26 cellular contexts compared by ENCODE assay signal in genomic region chr5:117955831-117956230, GRCh38.
"Had no signal": no experiment of that assay in that cellular context is flagged by ENCODE, and none has a peak within 500 bp of the region (broad histone marks: within the 10 kb centered on the region; RNA-seq: fewer than 3 reads in every experiment).

No MANE protein-coding gene starts in this region.

- H3K27me3 ChIP-seq: dorsolateral prefrontal cortex, foreskin keratinocyte, heart right ventricle, left lung, neutrophil, pancreas, tibial nerve, upper lobe of left lung had no signal

- H3K9me3 ChIP-seq: mucosa of descending colon, neutrophil, pancreas, thoracic aorta, tibial nerve, upper lobe of left lung had no signal

- H3K4me1 ChIP-seq: foreskin keratinocyte, heart right ventricle, left lung, pancreas, tibial nerve, upper lobe of left lung had no signal

- DNase-seq: cortex of kidney; dorsolateral prefrontal cortex; effector CD4-positive, alpha-beta T cell; foreskin keratinocyte; glutamatergic neuron; heart right ventricle; hippocampal formation; left cardiac atrium; left lung; mesenchymal stem cell; mucosa of descending colon; naive B cell; pancreas; stimulated activated CD4-positive, alpha-beta T cell treated with anti-CD3 and anti-CD28 coated beads, Interleukin-2, amount 100 ng/mL, for 24 hours; stimulated activated CD4-positive, alpha-beta T cell treated with anti-CD3 and anti-CD28 coated beads, Interleukin-4, amount 100 ng/mL, for 24 hours; stimulated activated naive CD8-positive, alpha-beta T cell treated with anti-CD3 and anti-CD28 coated beads, Interleukin-15, Interleukin-2, amounts not matched to agents 100 U/mL and 50 U/mL, for 24 hours; substantia nigra; upper lobe of left lung had no signal

- H3K4me3 ChIP-seq: dorsolateral prefrontal cortex, heart right ventricle, left lung, mucosa of descending colon, pancreas, thoracic aorta, tibial nerve, upper lobe of left lung had no signal

- H3K36me3 ChIP-seq: heart right ventricle, left lung, neutrophil, pancreas, thoracic aorta, tibial nerve, upper lobe of left lung had no signal

- FAIRE-seq: islet of Langerhans, pancreas, urothelium cell line had no signal

- ATAC-seq: foreskin keratinocyte; heart right ventricle; left cardiac atrium; left lung; mucosa of descending colon; natural killer cell treated with Interleukin-12 subunit alpha and Interleukin-12 subunit beta and Interleukin-15 and Interleukin-18, amount 100 ng/mL, for 72 hours; pancreas; sciatic nerve; stimulated activated effector memory CD8-positive, alpha-beta T cell treated with anti-CD3 and anti-CD28 coated beads, Interleukin-12 subunit alpha, Interleukin-12 subunit beta, amount 100 ng/mL, for 72 hours; stimulated activated naive CD8-positive, alpha-beta T cell treated with anti-CD3 and anti-CD28 coated beads, Interleukin-15, Interleukin-2, amounts not matched to agents 100 U/mL and 50 U/mL, for 24 hours had no signal

- H3K27ac ChIP-seq: dorsolateral prefrontal cortex, foreskin keratinocyte, heart right ventricle, left lung, neutrophil, pancreas, thoracic aorta, tibial nerve, upper lobe of left lung had no signal
